21 cellular contexts compared by ENCODE assay signal in the genomic region with DNA sequence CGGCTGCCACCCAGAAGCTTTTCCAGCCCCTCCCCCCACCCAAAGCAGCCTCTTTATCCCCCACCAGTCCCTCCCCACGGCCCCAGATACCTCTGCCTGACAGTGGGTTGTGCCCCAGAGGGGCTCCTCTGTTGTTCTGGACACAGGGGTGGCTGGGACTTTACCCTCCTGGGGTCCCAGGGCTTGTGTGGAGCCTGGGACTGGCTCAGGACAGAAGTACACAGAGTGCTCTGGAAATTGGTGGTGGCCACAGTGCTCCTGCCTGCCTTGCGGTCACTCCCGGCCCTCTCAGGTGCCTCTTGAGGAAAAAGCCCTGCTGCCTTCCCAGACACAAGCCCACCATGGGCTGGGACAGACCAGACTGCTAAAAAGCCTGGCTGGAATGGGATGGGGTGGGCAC.
DNase-seq lines count a peak whose midpoint lies in the region; ATAC-seq, FAIRE-seq and TF ChIP-seq lines count a peak whose summit lies in the region.
"Had no signal": no experiment of that assay in that cellular context is flagged by ENCODE, and none has a peak within 500 bp of the region (broad histone marks: within the 10 kb centered on the region; RNA-seq: fewer than 3 reads in every experiment).

No MANE protein-coding gene starts in this region.

- no peak overlapping the region for H3K4me3 Mint-ChIP-seq in neural progenitor cell
- H3K4me3 Mint-ChIP-seq: B cell; CD4-positive, alpha-beta T cell; CD8-positive, alpha-beta T cell had no signal

- FAIRE-seq in HepG2 (lab: Jason Lieb, UNC): no peak
- FAIRE-seq: A549, D721Med, G401.6, GM12891, GM19239 had no signal

- TF ChIP-seq RAD21 in HepG2 (CRISPR knock-in tag; IDR thresholded peaks at IDR 0.05): no peak

- H3K27ac ChIP-seq in HepG2 (ENCODE audit: extremely low read length, insufficient read depth, low read length) (no peak overlapping the region), right lobe of liver (no peak overlapping the region), neural progenitor cell (no peak overlapping the region)
- H3K27ac ChIP-seq: 22Rv1; A549; BLaER1 treated with 17β-estradiol and CSF1 and Interleukin-3, amounts not matched to agents 10 nM and 100 nM; C4-2B had no signal

- H3K4me1 Mint-ChIP-seq in neural progenitor cell: peaks cover 14% of the 10 kb centered on the region
- H3K4me1 Mint-ChIP-seq: B cell had no signal

- TF ChIP-seq CTCF in HepG2 (CRISPR knock-in tag; IDR thresholded peaks at IDR 0.05) (no peak), right lobe of liver (IDR thresholded peaks at IDR 0.05) (no peak), neural progenitor cell (IDR thresholded peaks at IDR 0.05) (no peak)

- H3K9me3 ChIP-seq in HepG2 (ENCODE audit: low read length): no peaks in the 10 kb centered on the region
- no peaks in the 10 kb centered on the region for H3K9me3 ChIP-seq in right lobe of liver
- H3K9me3 ChIP-seq in neural progenitor cell (ENCODE audit: low read depth): no peaks in the 10 kb centered on the region
- H3K9me3 ChIP-seq: A549; BLaER1 treated with 17β-estradiol and CSF1 and Interleukin-3, amounts not matched to agents 10 nM and 100 nM; Caco-2 had no signal

- H3K9me3 Mint-ChIP-seq in neural progenitor cell: no peaks in the 10 kb centered on the region
- H3K9me3 Mint-ChIP-seq: CD4-positive, alpha-beta T cell; CD8-positive, alpha-beta T cell had no signal

- H3F3A ChIP-seq in neural progenitor cell (ENCODE audit: low read depth): peaks cover 7% of the 10 kb centered on the region

- H4K20me1 ChIP-seq in HepG2 (ENCODE audit: insufficient read depth, low read length) (no peaks in the 10 kb centered on the region), neural progenitor cell (ENCODE audit: low read depth) (no peaks in the 10 kb centered on the region)
- H4K20me1 ChIP-seq: BLaER1 treated with 17β-estradiol and CSF1 and Interleukin-3, amounts not matched to agents 10 nM and 100 nM had no signal

- TF ChIP-seq EP300 in HepG2 (IDR thresholded peaks at IDR 0.05; ENCODE audit: low read depth in 2 of 2, low read length in 2 of 2) (no peak), HepG2 (CRISPR knock-in tag; IDR thresholded peaks at IDR 0.05; ENCODE audit: borderline replicate concordance) (no peak)

- no peaks in the 10 kb centered on the region for H3K79me2 ChIP-seq in HepG2 (ENCODE audit: insufficient read depth, low read length)
- H3K79me2 ChIP-seq in neural progenitor cell (ENCODE audit: low read depth): no peaks in the 10 kb centered on the region

- no peak overlapping the region; a peak in 1 of 6 replicates for H3K4me3 ChIP-seq in HepG2 (replicated peaks in 1 of 3; ENCODE audit: insufficient read depth in 1 of 3, low read depth in 2 of 3, low read length in 3 of 3)
- no peak overlapping the region for H3K4me3 ChIP-seq in right lobe of liver
- no peak overlapping the region for H3K4me3 ChIP-seq in neural progenitor cell
- H3K4me3 ChIP-seq: A549; BLaER1 treated with 17β-estradiol and CSF1 and Interleukin-3, amounts not matched to agents 10 nM and 100 nM had no signal

- peaks cover 9% of the 10 kb centered on the region for H3K27me3 Mint-ChIP-seq in neural progenitor cell (ENCODE audit: insufficient read depth, low read depth)
- H3K27me3 Mint-ChIP-seq: B cell; CD4-positive, alpha-beta T cell had no signal

- H3K4me1 ChIP-seq in HepG2 (ENCODE audit: insufficient read depth, low read length): peaks cover 79% of the 10 kb centered on the region
- no peaks in the 10 kb centered on the region for H3K4me1 ChIP-seq in right lobe of liver
- peaks cover 14% of the 10 kb centered on the region for H3K4me1 ChIP-seq in neural progenitor cell
- H3K4me1 ChIP-seq: A549 had no signal

- POLR2A ChIA-PET in HepG2 (lab: Yijun Ruan, JAX): interaction anchor here (1.0 to 1.7 kb wide), 2 partner anchors 8 to 18 kb away, joined by 4 read pairs; no protein-coding TSS in a partner anchor

- no TSS peak for BruUV-seq in HepG2 (replicated peaks; lab: Mats Ljungman, UMichigan)

- TF ChIP-seq POLR2A in HepG2 (IDR thresholded peaks at IDR 0.05; ENCODE audit: insufficient read depth in 1 of 2, low read depth in 2 of 2, low read length in 2 of 2) (no peak), right lobe of liver (IDR thresholded peaks at IDR 0.05) (no peak)

- DNase-seq in HepG2 (ENCODE audit: low spot score) (no peak), right lobe of liver (no peak), neural progenitor cell (ENCODE audit: low spot score) (no peak), HT-29 (ENCODE audit: low spot score) (no peak), NCI-H2171 (lab: John Stamatoyannopoulos, UW) (no peak)
- DNase-seq: AML-193; Caco-2; Calu3; CD4-positive, alpha-beta T cell; CD8-positive, alpha-beta T cell; DMS79 treated with DMSO at 0.1 percent for 48 hours; GF-D8 had no signal

- ATAC-seq in HepG2 (peak; percentile 21; the same call in 2 of the 3 replicates), right lobe of liver (no peak)
- ATAC-seq: CD8-positive, alpha-beta T cell had no signal

- no peak overlapping the region for H3K9ac ChIP-seq in HepG2 (ENCODE audit: insufficient read depth, low read depth, low read length)
- H3K9ac ChIP-seq in neural progenitor cell: no peak overlapping the region
- H3K9ac ChIP-seq: BLaER1 treated with 17β-estradiol and CSF1 and Interleukin-3, amounts not matched to agents 10 nM and 100 nM had no signal

- H3K36me3 ChIP-seq in HepG2 (replicated peaks in 1 of 2; ENCODE audit: control insufficient read depth in 1 of 2, insufficient read depth in 2 of 2, low read length in 2 of 2) (no peaks in the 10 kb centered on the region), right lobe of liver (no peaks in the 10 kb centered on the region), neural progenitor cell (no peaks in the 10 kb centered on the region)
- H3K36me3 ChIP-seq: BLaER1 treated with 17β-estradiol and CSF1 and Interleukin-3, amounts not matched to agents 10 nM and 100 nM had no signal

- H3K27ac Mint-ChIP-seq in neural progenitor cell: no peak overlapping the region
- H3K27ac Mint-ChIP-seq: B cell; CD4-positive, alpha-beta T cell; CD8-positive, alpha-beta T cell had no signal

- H3K4me2 ChIP-seq in HepG2 (ENCODE audit: low read depth, low read length) (peak overlapping the region; percentile 57), neural progenitor cell (peak overlapping the region; percentile 31)
- H3K4me2 ChIP-seq: A549; BLaER1 treated with 17β-estradiol and CSF1 and Interleukin-3, amounts not matched to agents 10 nM and 100 nM had no signal

- no peak overlapping the region for H2AFZ ChIP-seq in HepG2 (ENCODE audit: low read length)
- H2AFZ ChIP-seq in neural progenitor cell (replicated peaks): peak overlapping the region; percentile 9

- no peaks in the 10 kb centered on the region for H3K36me3 Mint-ChIP-seq in neural progenitor cell
- H3K36me3 Mint-ChIP-seq: CD8-positive, alpha-beta T cell had no signal

- intact Hi-C loops in HepG2 (cut with micrococcal nuclease; ENCODE audit: unreplicated experiment) (no loop called here), right lobe of liver (cut with DNase I) (loop anchor here in 1 of 2 donors (10.0 kb wide), 1 partner anchor 65 kb away; a partner anchor contains a TSS)

- 3% methylated on average over 2 of the region's 4 CpGs for WGBS in HepG2 (ENCODE audit: low lambda C conversion rate)
- 33% methylated on average over 2 of the region's 4 CpGs for WGBS in right lobe of liver (ENCODE audit: insufficient coverage, low coverage, low lambda C conversion rate, missing lambda C conversion rate)

- H3K27me3 ChIP-seq in HepG2 (ENCODE audit: control insufficient read depth in 1 of 2, insufficient read depth in 2 of 2, low read length in 2 of 2) (no peaks in the 10 kb centered on the region), right lobe of liver (no peaks in the 10 kb centered on the region), neural progenitor cell (no peaks in the 10 kb centered on the region)
- H3K27me3 ChIP-seq: BLaER1 treated with 17β-estradiol and CSF1 and Interleukin-3, amounts not matched to agents 10 nM and 100 nM had no signal

- in situ Hi-C loops in HepG2 (cut with HindIII; ENCODE audit: extremely low pct_ligation_motif_present, low pct_unique_long_range_greater_than_20kb): no loop called here

- CTCF ChIA-PET in HepG2 (lab: Yijun Ruan, JAX; ENCODE audit: low intra/inter-chr PET ratio, low total read pairs): no interaction called here

TF ChIP-seq in HepG2, 621 proteins besides CTCF, POLR2A, EP300 and RAD21:
- TF ChIP-seq, protein P1, sequence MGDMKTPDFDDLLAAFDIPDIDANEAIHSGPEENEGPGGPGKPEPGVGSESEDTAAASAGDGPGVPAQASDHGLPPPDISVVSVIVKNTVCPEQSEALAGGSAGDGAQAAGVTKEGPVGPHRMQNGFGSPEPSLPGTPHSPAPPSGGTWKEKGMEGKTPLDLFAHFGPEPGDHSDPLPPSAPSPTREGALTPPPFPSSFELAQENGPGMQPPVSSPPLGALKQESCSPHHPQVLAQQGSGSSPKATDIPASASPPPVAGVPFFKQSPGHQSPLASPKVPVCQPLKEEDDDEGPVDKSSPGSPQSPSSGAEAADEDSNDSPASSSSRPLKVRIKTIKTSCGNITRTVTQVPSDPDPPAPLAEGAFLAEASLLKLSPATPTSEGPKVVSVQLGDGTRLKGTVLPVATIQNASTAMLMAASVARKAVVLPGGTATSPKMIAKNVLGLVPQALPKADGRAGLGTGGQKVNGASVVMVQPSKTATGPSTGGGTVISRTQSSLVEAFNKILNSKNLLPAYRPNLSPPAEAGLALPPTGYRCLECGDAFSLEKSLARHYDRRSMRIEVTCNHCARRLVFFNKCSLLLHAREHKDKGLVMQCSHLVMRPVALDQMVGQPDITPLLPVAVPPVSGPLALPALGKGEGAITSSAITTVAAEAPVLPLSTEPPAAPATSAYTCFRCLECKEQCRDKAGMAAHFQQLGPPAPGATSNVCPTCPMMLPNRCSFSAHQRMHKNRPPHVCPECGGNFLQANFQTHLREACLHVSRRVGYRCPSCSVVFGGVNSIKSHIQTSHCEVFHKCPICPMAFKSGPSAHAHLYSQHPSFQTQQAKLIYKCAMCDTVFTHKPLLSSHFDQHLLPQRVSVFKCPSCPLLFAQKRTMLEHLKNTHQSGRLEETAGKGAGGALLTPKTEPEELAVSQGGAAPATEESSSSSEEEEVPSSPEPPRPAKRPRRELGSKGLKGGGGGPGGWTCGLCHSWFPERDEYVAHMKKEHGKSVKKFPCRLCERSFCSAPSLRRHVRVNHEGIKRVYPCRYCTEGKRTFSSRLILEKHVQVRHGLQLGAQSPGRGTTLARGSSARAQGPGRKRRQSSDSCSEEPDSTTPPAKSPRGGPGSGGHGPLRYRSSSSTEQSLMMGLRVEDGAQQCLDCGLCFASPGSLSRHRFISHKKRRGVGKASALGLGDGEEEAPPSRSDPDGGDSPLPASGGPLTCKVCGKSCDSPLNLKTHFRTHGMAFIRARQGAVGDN (CRISPR knock-in tag; IDR thresholded peaks at IDR 0.05): peak; percentile 15; the same call in 1 of the 2 replicates
- no peak for TF ChIP-seq FOSL1 (CRISPR knock-in tag; IDR thresholded peaks at IDR 0.05; ENCODE audit: borderline replicate concordance)
